In genomic region chr9:103037508-103038477, GRCh38 we compare ENCODE assay signal across 15 cellular contexts. TPM values are rescaled to one million over a fixed set of nuclear protein-coding genes. Genes with fewer than 3 reads are reported as not detected.
A peak's percentile ranks its signal among the peaks of the same experiment; 100 is the strongest.
DNase-seq lines count a peak whose midpoint lies in the region; ATAC-seq and TF ChIP-seq lines count a peak whose summit lies in the region.
"Had no signal": no experiment of that assay in that cellular context is flagged by ENCODE, and none has a peak within 500 bp of the region (broad histone marks: within the 10 kb centered on the region; RNA-seq: fewer than 3 reads in every experiment).

No MANE protein-coding gene starts in this region.

- intact Hi-C loops in heart right ventricle (cut with DNase I): no loop called here
- intact Hi-C loops in body of pancreas (cut with DNase I): no loop called here
- intact Hi-C loops in activated CD4-positive, alpha-beta memory T cell treated with anti-CD3 and anti-CD28 coated beads for 36 hours (cut with micrococcal nuclease): no loop called here

- no peak overlapping the region for H3K4me3 Mint-ChIP-seq in activated CD4-positive, alpha-beta memory T cell treated with anti-CD3 and anti-CD28 coated beads for 36 hours
- H3K4me3 Mint-ChIP-seq: CD14-positive monocyte; GM23338; immature natural killer cell; stimulated activated naive CD8-positive, alpha-beta T cell treated with anti-CD3 and anti-CD28 coated beads, Interleukin-15, Interleukin-2, amounts not matched to agents 100 ng/mL and 50 ng/mL, for 24 hours; T-helper 2 cell treated with Interferon-gamma antibody and Interleukin-4, amounts not matched to agents 5 μg/mL and 100 μg/mL, for 36 hours had no signal

- H3K27ac Mint-ChIP-seq in activated CD4-positive, alpha-beta memory T cell treated with anti-CD3 and anti-CD28 coated beads for 36 hours: no peak overlapping the region
- H3K27ac Mint-ChIP-seq: CD14-positive monocyte; GM23338; immature natural killer cell; stimulated activated naive CD8-positive, alpha-beta T cell treated with anti-CD3 and anti-CD28 coated beads, Interleukin-15, Interleukin-2, amounts not matched to agents 100 ng/mL and 50 ng/mL, for 24 hours; T-helper 2 cell treated with Interferon-gamma antibody and Interleukin-4, amounts not matched to agents 5 μg/mL and 100 μg/mL, for 36 hours had no signal

- H3K36me3 Mint-ChIP-seq in activated CD4-positive, alpha-beta memory T cell treated with anti-CD3 and anti-CD28 coated beads for 36 hours: no peaks in the 10 kb centered on the region
- H3K36me3 Mint-ChIP-seq: CD14-positive monocyte, immature natural killer cell had no signal

- H3K4me3 ChIP-seq in NB4 (ENCODE audit: low read depth, low read length) (no peak overlapping the region), heart right ventricle (no peak overlapping the region), body of pancreas (no peak overlapping the region)
- H3K4me3 ChIP-seq: GM23338, Peyer's patch had no signal

- WGBS in heart right ventricle, 2 donors: 43 to 50% methylated on average over 4 of the region's 4 CpGs
- 64 to 77% methylated on average over 3 to 4 of the region's 4 CpGs for WGBS in body of pancreas, 2 donors

- peaks cover 0 to 9% (median 0%) of the 10 kb centered on the region in 9 donors for H3K4me1 ChIP-seq in heart right ventricle
- H3K4me1 ChIP-seq in body of pancreas: no peaks in the 10 kb centered on the region
- H3K4me1 ChIP-seq: Peyer's patch had no signal

- no peaks in the 10 kb centered on the region for H3K9me3 ChIP-seq in heart right ventricle
- no peaks in the 10 kb centered on the region for H3K9me3 ChIP-seq in body of pancreas
- H3K9me3 ChIP-seq: Peyer's patch had no signal

- H3K9me3 Mint-ChIP-seq in activated CD4-positive, alpha-beta memory T cell treated with anti-CD3 and anti-CD28 coated beads for 36 hours: peaks cover 11% of the 10 kb centered on the region

- H3K27ac ChIP-seq in heart right ventricle: no peak overlapping the region
- no peak overlapping the region for H3K27ac ChIP-seq in body of pancreas
- H3K27ac ChIP-seq: Peyer's patch had no signal

- no peak for TF ChIP-seq CTCF in NB4 (IDR thresholded peaks at IDR 0.05; ENCODE audit: low read depth, low read length)
- peak in 1 of 9 donors; percentile 2 for TF ChIP-seq CTCF in heart right ventricle (IDR thresholded peaks at IDR 0.05)
- no peak for TF ChIP-seq CTCF in body of pancreas (IDR thresholded peaks at IDR 0.05)

- ATAC-seq in heart right ventricle: peak in 6 of 8 donors; percentile 49 to 99 (median 84)
- ATAC-seq in body of pancreas: no peak
- ATAC-seq: GM23338 had no signal

- no peaks in the 10 kb centered on the region for H3K27me3 ChIP-seq in heart right ventricle
- no peaks in the 10 kb centered on the region for H3K27me3 ChIP-seq in body of pancreas
- H3K27me3 ChIP-seq: Peyer's patch had no signal

- POLR2A ChIA-PET in activated CD4-positive, alpha-beta memory T cell treated with anti-CD3 and anti-CD28 coated beads for 36 hours (lab: Charles Lee): no interaction called here

- TF ChIP-seq POLR2A in NB4 (IDR thresholded peaks at IDR 0.05; ENCODE audit: extremely low read depth, insufficient read length): no peak
- TF ChIP-seq POLR2A in body of pancreas (IDR thresholded peaks at IDR 0.05): no peak

- peak; percentile 3 for DNase-seq in NB4 (ENCODE audit: low read depth)
- peak; percentile 53 for DNase-seq in amniotic epithelial cell (ENCODE audit: low read depth)
- DNase-seq in heart right ventricle: peak; percentile 16 to 17
- DNase-seq in stromal cell of bone marrow (ENCODE audit: low read depth): peak; percentile 0
- no peak for DNase-seq in foreskin melanocyte
- no peak for DNase-seq in body of pancreas
- DNase-seq in activated CD4-positive, alpha-beta memory T cell treated with anti-CD3 and anti-CD28 coated beads for 36 hours: no peak
- DNase-seq: activated CD4-positive, alpha-beta T cell treated with anti-CD3 and anti-CD28 coated beads, Interleukin-2, amount 50 U/mL, for 48 hours; cortex of kidney; immature natural killer cell; Peyer's patch had no signal

- no peaks in the 10 kb centered on the region for H3K36me3 ChIP-seq in heart right ventricle
- no peaks in the 10 kb centered on the region for H3K36me3 ChIP-seq in body of pancreas (replicated peaks in 1 of 2; ENCODE audit: insufficient read depth in 1 of 2, low read depth in 2 of 2)
- H3K36me3 ChIP-seq: Peyer's patch had no signal

- CTCF ChIA-PET in activated CD4-positive, alpha-beta memory T cell treated with anti-CD3 and anti-CD28 coated beads for 36 hours (lab: Charles Lee): no interaction called here

- H3K4me1 Mint-ChIP-seq in activated CD4-positive, alpha-beta memory T cell treated with anti-CD3 and anti-CD28 coated beads for 36 hours (ENCODE audit: low read depth): no peaks in the 10 kb centered on the region
- H3K4me1 Mint-ChIP-seq: CD14-positive monocyte, GM23338, immature natural killer cell had no signal

- H3K27me3 Mint-ChIP-seq in activated CD4-positive, alpha-beta memory T cell treated with anti-CD3 and anti-CD28 coated beads for 36 hours: no peaks in the 10 kb centered on the region
- H3K27me3 Mint-ChIP-seq: stimulated activated naive CD8-positive, alpha-beta T cell treated with anti-CD3 and anti-CD28 coated beads, Interleukin-15, Interleukin-2, amounts not matched to agents 100 ng/mL and 50 ng/mL, for 24 hours had no signal

RNA-seq across cellular contexts. Expression of gene CYLC2, which starts 42.7 kb away (rescaled TPM):
- not detected for total RNA-seq in heart right ventricle
- not detected for polyA plus RNA-seq in heart right ventricle
- total RNA-seq in body of pancreas: not detected
- not detected for total RNA-seq in activated CD4-positive, alpha-beta memory T cell treated with anti-CD3 and anti-CD28 coated beads for 36 hours
- total RNA-seq: GM23338, Peyer's patch had no signal
- polyA plus RNA-seq: CD14-positive monocyte, GM23338, immature natural killer cell had no signal

Comparison
In these comparisons a context has a peak if more than half of its experiments do, and no peak if none do; other contexts are left out.
1. DNase-seq: peak in NB4 (single experiment), amniotic epithelial cell (single experiment), heart right ventricle (2 of 2) and stromal cell of bone marrow (single experiment); none in foreskin melanocyte (single experiment), body of pancreas (0 of 4) and activated CD4-positive, alpha-beta memory T cell treated with anti-CD3 and anti-CD28 coated beads for 36 hours (single experiment).